Comparison of ENCODE assay signal across 16 cellular contexts in genomic region chr6:136035378-136036070, GRCh38.
DNase-seq lines count a peak whose midpoint lies in the region; ATAC-seq and TF ChIP-seq lines count a peak whose summit lies in the region.
"Had no signal": no experiment of that assay in that cellular context is flagged by ENCODE, and none has a peak within 500 bp of the region (broad histone marks: within the 10 kb centered on the region; RNA-seq: fewer than 3 reads in every experiment).

No MANE protein-coding gene starts in this region.

- H3K9ac ChIP-seq in adipocyte (ENCODE audit: low read length) (peak overlapping the region; percentile 85), skeletal muscle satellite cell (ENCODE audit: low read depth, low read length) (peak overlapping the region; percentile 27)

- no peak for TF ChIP-seq CTCF in HFFc6 (IDR thresholded peaks at IDR 0.05)
- no peak for TF ChIP-seq CTCF in gastroesophageal sphincter (IDR thresholded peaks at IDR 0.05)

- no peak for TF ChIP-seq POLR2A in gastroesophageal sphincter (IDR thresholded peaks at IDR 0.05)

- H3K27me3 ChIP-seq in adipocyte (replicated peaks; ENCODE audit: control insufficient read depth, insufficient read depth, low read length), result no peaks in the 10 kb centered on the region
- H3K27me3 ChIP-seq in gastroesophageal sphincter, result no peaks in the 10 kb centered on the region
- no peaks in the 10 kb centered on the region for H3K27me3 ChIP-seq in skeletal muscle satellite cell (ENCODE audit: control insufficient read depth, insufficient read depth, low read length)
- H3K27me3 ChIP-seq: colonic mucosa, MG63, SJSA1 had no signal

- no peaks in the 10 kb centered on the region for H3K9me3 Mint-ChIP-seq in HFFc6

- 0 out of 2 replicates have a peak, but pooled peaks cover 2% of the 10 kb centered on the region for H3K27me3 Mint-ChIP-seq in HFFc6 (ENCODE audit: insufficient read depth)

- peak overlapping the region in 3 of 4 donors; percentile 78 to 79 (median 79) for H3K27ac ChIP-seq in gastroesophageal sphincter
- H3K27ac ChIP-seq: colonic mucosa, SJSA1 had no signal

- H3K36me3 Mint-ChIP-seq in HFFc6 (ENCODE audit: low read depth), result peaks cover 4% of the 10 kb centered on the region; the same call in 1 of the 2 replicates

- no peak for TF ChIP-seq EP300 in gastroesophageal sphincter (IDR thresholded peaks at IDR 0.05)

- peaks cover 47% of the 10 kb centered on the region for H3K4me1 ChIP-seq in adipocyte (ENCODE audit: control insufficient read depth, insufficient read depth, low read length)
- H3K4me1 ChIP-seq in gastroesophageal sphincter, result peaks cover 0 to 41% (median 11%) of the 10 kb centered on the region in 3 donors
- H3K4me1 ChIP-seq in skeletal muscle satellite cell (ENCODE audit: control insufficient read depth, insufficient read depth, low read length), result peaks cover 38% of the 10 kb centered on the region
- H3K4me1 ChIP-seq: colonic mucosa, SJSA1 had no signal

- H3K9me3 ChIP-seq in adipocyte (ENCODE audit: control insufficient read depth, low read length) (no peaks in the 10 kb centered on the region), gastroesophageal sphincter (no peaks in the 10 kb centered on the region), skeletal muscle satellite cell (replicated peaks; ENCODE audit: low read length) (no peaks in the 10 kb centered on the region)
- H3K9me3 ChIP-seq: colonic mucosa, MG63, SJSA1 had no signal

- WGBS in gastroesophageal sphincter (ENCODE audit: low coverage in 1 of 2), 2 donors, result 27 to 70% methylated on average over 4 of the region's 4 CpGs

- peak overlapping the region; percentile 82 for H3K27ac Mint-ChIP-seq in HFFc6

- peaks cover 81% of the 10 kb centered on the region for H3K4me1 Mint-ChIP-seq in HFFc6 (ENCODE audit: low read depth)

- DNase-seq in HFFc6 (peak; percentile 46), adipocyte (ENCODE audit: low read depth) (peak; percentile 64), SK-N-DZ (ENCODE audit: low spot score) (no peak)
- DNase-seq: activated CD4-positive, alpha-beta T cell treated with anti-CD3 and anti-CD28 coated beads for 4 hours; activated effector memory CD4-positive, alpha-beta T cell treated with anti-CD3 and anti-CD28 coated beads, Interleukin-2, amount 50 U/mL, for 16 hours; colonic mucosa; hippocampal formation; MG63; NCI-H446 treated with DMSO at 0.1 percent for 48 hours; retina had no signal

- ATAC-seq in gastroesophageal sphincter, result peak; percentile 51
- no peak for ATAC-seq in GM21367 (IDR thresholded peaks at IDR 0.05; ENCODE audit: unreplicated experiment)
- no peak for ATAC-seq in GM19467 (IDR thresholded peaks at IDR 0.05; ENCODE audit: unreplicated experiment)
- no peak for ATAC-seq in GM19397 (IDR thresholded peaks at IDR 0.05; ENCODE audit: unreplicated experiment)

- H3K4me2 ChIP-seq in skeletal muscle satellite cell (ENCODE audit: low read length), result peak overlapping the region; percentile 77

- H3K4me3 ChIP-seq in adipocyte (ENCODE audit: low read length), result peak overlapping the region; percentile 43
- H3K4me3 ChIP-seq in gastroesophageal sphincter, result no peak overlapping the region
- no peak overlapping the region for H3K4me3 ChIP-seq in skeletal muscle satellite cell (ENCODE audit: low read length)
- H3K4me3 ChIP-seq: colonic mucosa, MG63, SJSA1 had no signal

- H3K4me3 Mint-ChIP-seq in HFFc6, result no peak overlapping the region; the same call in 1 of the 2 replicates

- no peaks in the 10 kb centered on the region for H3K36me3 ChIP-seq in adipocyte (ENCODE audit: control insufficient read depth, insufficient read depth, low read length, severe bottlenecking)
- no peaks in the 10 kb centered on the region for H3K36me3 ChIP-seq in gastroesophageal sphincter
- H3K36me3 ChIP-seq in skeletal muscle satellite cell (ENCODE audit: insufficient read depth, low read length), result no peaks in the 10 kb centered on the region
- H3K36me3 ChIP-seq: colonic mucosa, MG63, SJSA1 had no signal
